Comparison of ENCODE assay signal across 1 cellular context in the genomic region with DNA sequence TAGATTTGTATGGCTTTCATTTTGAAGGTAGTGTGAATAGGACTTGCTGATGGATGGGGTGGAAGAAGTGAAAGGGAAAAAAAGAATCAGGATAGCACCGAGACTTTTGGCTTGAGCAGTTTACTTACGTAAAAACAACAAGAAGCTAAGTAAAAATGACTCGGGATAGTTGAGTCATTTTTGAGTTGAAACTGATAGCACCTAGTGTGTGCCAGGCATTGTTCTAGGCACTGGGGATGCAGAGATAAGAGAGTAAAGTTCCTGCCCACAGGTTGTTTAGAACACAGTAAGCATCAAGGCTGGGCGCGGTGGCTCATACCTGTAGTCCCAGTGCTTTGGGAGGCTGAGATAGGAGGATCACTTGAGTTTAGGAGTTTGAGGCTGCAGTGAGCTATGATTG.
TF ChIP-seq lines count a peak whose summit lies in the region.

No MANE protein-coding gene starts in this region.

TF ChIP-seq in GM23338, 12 proteins besides CTCF, POLR2A, EP300 and RAD21 (continued from another document):
- TF ChIP-seq, protein P1, sequence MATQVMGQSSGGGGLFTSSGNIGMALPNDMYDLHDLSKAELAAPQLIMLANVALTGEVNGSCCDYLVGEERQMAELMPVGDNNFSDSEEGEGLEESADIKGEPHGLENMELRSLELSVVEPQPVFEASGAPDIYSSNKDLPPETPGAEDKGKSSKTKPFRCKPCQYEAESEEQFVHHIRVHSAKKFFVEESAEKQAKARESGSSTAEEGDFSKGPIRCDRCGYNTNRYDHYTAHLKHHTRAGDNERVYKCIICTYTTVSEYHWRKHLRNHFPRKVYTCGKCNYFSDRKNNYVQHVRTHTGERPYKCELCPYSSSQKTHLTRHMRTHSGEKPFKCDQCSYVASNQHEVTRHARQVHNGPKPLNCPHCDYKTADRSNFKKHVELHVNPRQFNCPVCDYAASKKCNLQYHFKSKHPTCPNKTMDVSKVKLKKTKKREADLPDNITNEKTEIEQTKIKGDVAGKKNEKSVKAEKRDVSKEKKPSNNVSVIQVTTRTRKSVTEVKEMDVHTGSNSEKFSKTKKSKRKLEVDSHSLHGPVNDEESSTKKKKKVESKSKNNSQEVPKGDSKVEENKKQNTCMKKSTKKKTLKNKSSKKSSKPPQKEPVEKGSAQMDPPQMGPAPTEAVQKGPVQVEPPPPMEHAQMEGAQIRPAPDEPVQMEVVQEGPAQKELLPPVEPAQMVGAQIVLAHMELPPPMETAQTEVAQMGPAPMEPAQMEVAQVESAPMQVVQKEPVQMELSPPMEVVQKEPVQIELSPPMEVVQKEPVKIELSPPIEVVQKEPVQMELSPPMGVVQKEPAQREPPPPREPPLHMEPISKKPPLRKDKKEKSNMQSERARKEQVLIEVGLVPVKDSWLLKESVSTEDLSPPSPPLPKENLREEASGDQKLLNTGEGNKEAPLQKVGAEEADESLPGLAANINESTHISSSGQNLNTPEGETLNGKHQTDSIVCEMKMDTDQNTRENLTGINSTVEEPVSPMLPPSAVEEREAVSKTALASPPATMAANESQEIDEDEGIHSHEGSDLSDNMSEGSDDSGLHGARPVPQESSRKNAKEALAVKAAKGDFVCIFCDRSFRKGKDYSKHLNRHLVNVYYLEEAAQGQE (IDR thresholded peaks at IDR 0.05; ENCODE audit: unreplicated experiment) = no peak
- TF ChIP-seq JUNB (IDR thresholded peaks at IDR 0.05; ENCODE audit: unreplicated experiment) (no peak), NANOG (IDR thresholded peaks at IDR 0.05; ENCODE audit: borderline replicate concordance) (no peak), ZNF114 (CRISPR knock-in tag; IDR thresholded peaks at IDR 0.05) (no peak), POLR2AphosphoS5 (IDR thresholded peaks at IDR 0.05; ENCODE audit: low read depth) (no peak), ZNF331 (CRISPR knock-in tag; IDR thresholded peaks at IDR 0.05; ENCODE audit: low read depth) (no peak)
- TF ChIP-seq, protein P2, sequence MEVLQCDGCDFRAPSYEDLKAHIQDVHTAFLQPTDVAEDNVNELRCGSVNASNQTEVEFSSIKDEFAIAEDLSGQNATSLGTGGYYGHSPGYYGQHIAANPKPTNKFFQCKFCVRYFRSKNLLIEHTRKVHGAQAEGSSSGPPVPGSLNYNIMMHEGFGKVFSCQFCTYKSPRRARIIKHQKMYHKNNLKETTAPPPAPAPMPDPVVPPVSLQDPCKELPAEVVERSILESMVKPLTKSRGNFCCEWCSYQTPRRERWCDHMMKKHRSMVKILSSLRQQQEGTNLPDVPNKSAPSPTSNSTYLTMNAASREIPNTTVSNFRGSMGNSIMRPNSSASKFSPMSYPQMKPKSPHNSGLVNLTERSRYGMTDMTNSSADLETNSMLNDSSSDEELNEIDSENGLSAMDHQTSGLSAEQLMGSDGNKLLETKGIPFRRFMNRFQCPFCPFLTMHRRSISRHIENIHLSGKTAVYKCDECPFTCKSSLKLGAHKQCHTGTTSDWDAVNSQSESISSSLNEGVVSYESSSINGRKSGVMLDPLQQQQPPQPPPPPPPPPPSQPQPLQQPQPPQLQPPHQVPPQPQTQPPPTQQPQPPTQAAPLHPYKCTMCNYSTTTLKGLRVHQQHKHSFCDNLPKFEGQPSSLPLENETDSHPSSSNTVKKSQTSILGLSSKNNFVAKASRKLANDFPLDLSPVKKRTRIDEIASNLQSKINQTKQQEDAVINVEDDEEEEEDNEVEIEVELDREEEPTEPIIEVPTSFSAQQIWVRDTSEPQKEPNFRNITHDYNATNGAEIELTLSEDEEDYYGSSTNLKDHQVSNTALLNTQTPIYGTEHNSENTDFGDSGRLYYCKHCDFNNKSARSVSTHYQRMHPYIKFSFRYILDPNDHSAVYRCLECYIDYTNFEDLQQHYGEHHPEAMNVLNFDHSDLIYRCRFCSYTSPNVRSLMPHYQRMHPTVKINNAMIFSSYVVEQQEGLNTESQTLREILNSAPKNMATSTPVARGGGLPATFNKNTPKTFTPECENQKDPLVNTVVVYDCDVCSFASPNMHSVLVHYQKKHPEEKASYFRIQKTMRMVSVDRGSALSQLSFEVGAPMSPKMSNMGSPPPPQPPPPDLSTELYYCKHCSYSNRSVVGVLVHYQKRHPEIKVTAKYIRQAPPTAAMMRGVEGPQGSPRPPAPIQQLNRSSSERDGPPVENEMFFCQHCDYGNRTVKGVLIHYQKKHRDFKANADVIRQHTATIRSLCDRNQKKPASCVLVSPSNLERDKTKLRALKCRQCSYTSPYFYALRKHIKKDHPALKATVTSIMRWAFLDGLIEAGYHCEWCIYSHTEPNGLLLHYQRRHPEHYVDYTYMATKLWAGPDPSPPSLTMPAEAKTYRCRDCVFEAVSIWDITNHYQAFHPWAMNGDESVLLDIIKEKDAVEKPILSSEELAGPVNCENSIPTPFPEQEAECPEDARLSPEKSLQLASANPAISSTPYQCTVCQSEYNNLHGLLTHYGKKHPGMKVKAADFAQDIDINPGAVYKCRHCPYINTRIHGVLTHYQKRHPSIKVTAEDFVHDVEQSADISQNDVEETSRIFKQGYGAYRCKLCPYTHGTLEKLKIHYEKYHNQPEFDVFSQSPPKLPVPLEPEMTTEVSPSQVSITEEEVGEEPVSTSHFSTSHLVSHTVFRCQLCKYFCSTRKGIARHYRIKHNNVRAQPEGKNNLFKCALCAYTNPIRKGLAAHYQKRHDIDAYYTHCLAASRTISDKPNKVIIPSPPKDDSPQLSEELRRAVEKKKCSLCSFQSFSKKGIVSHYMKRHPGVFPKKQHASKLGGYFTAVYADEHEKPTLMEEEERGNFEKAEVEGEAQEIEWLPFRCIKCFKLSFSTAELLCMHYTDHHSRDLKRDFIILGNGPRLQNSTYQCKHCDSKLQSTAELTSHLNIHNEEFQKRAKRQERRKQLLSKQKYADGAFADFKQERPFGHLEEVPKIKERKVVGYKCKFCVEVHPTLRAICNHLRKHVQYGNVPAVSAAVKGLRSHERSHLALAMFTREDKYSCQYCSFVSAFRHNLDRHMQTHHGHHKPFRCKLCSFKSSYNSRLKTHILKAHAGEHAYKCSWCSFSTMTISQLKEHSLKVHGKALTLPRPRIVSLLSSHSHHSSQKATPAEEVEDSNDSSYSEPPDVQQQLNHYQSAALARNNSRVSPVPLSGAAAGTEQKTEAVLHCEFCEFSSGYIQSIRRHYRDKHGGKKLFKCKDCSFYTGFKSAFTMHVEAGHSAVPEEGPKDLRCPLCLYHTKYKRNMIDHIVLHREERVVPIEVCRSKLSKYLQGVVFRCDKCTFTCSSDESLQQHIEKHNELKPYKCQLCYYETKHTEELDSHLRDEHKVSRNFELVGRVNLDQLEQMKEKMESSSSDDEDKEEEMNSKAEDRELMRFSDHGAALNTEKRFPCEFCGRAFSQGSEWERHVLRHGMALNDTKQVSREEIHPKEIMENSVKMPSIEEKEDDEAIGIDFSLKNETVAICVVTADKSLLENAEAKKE (CRISPR knock-in tag; IDR thresholded peaks at IDR 0.05) = no peak
- TF ChIP-seq, protein P3, sequence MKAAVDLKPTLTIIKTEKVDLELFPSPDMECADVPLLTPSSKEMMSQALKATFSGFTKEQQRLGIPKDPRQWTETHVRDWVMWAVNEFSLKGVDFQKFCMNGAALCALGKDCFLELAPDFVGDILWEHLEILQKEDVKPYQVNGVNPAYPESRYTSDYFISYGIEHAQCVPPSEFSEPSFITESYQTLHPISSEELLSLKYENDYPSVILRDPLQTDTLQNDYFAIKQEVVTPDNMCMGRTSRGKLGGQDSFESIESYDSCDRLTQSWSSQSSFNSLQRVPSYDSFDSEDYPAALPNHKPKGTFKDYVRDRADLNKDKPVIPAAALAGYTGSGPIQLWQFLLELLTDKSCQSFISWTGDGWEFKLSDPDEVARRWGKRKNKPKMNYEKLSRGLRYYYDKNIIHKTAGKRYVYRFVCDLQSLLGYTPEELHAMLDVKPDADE (IDR thresholded peaks at IDR 0.05) = no peak
TF ChIP-seq in GM23338: peak in this region for 0.
